In genomic region chr10:93352638-93353383, GRCh38 we compare ENCODE assay signal across 8 cellular contexts.
DNase-seq lines count a peak whose midpoint lies in the region; ATAC-seq, FAIRE-seq and TF ChIP-seq lines count a peak whose summit lies in the region.

No MANE protein-coding gene starts in this region.

- no peak for TF ChIP-seq EP300 in esophagus muscularis mucosa (IDR thresholded peaks at IDR 0.05)

- in situ Hi-C loops in GM23248 (cut with MboI), result no loop called here

- no peak overlapping the region for H2BK5ac ChIP-seq in trophoblast cell (ENCODE audit: low read depth, low read length, poor library complexity)

- H4K20me1 ChIP-seq in GM23248 (ENCODE audit: insufficient read depth), result no peaks in the 10 kb centered on the region

- no peak overlapping the region for H4K91ac ChIP-seq in trophoblast cell (ENCODE audit: low read depth, low read length)

- no peak overlapping the region for H3K23ac ChIP-seq in trophoblast cell (ENCODE audit: low read length)

- intact Hi-C loops in esophagus muscularis mucosa (cut with DNase I), result loop anchor here (10.0 kb wide), 1 partner anchor 268 kb away; no protein-coding TSS in a partner anchor
- intact Hi-C loops in left colon (cut with DNase I, micrococcal nuclease), result no loop called here

- H3K9ac ChIP-seq in GM23248 (no peak overlapping the region), trophoblast cell (ENCODE audit: low read length) (no peak overlapping the region)

- H2BK12ac ChIP-seq in trophoblast cell (ENCODE audit: low read length), result no peak overlapping the region

- peaks cover 68% of the 10 kb centered on the region for H3F3A ChIP-seq in GM23248 (ENCODE audit: insufficient read depth)

- FAIRE-seq in RCC 7860 (lab: Jason Lieb, UNC), result peak; percentile 79

- H3K27ac ChIP-seq in GM23248, result no peak overlapping the region
- no peak overlapping the region for H3K27ac ChIP-seq in esophagus muscularis mucosa (replicated peaks in 1 of 4)
- no peak overlapping the region for H3K27ac ChIP-seq in trophoblast cell (ENCODE audit: low read depth, low read length)

- H3K4me3 ChIP-seq in BE2C (ENCODE audit: low read depth, low read length) (no peak overlapping the region), GM23248 (no peak overlapping the region), esophagus muscularis mucosa (no peak overlapping the region), trophoblast cell (ENCODE audit: low read depth, low read length) (no peak overlapping the region)

- H2AFZ ChIP-seq in GM23248, result no peak overlapping the region
- no peak overlapping the region for H2AFZ ChIP-seq in trophoblast cell (ENCODE audit: insufficient read depth, low read length, poor library complexity)

- DNase-seq in BE2C (no peak), GM23248 (peak; percentile 56), RCC 7860 (ENCODE audit: low spot score) (peak; percentile 43), esophagus muscularis mucosa (ENCODE audit: extremely low spot score) (peak; percentile 17), trophoblast cell (peak; percentile 34 to 85), left colon (no peak)
- no peak for DNase-seq in stimulated activated naive CD4-positive, alpha-beta T cell treated with Interleukin-2 at 50 U/mL for 16 hours (lab: John Stamatoyannopoulos, UW)

- WGBS in GM23248 (ENCODE audit: low coverage in 1 of 2, low lambda C conversion rate in 2 of 2, missing lambda C conversion rate in 2 of 2), 2 experiments, result 46% methylated on average over 6 of the region's 6 CpGs
- WGBS in esophagus muscularis mucosa, result 59% methylated on average over 5 of the region's 6 CpGs
- no CpG with 5 or more reads among the region's 6 CpGs for WGBS in trophoblast cell (ENCODE audit: extremely low coverage, insufficient coverage, insufficient read length)

- no peak for TF ChIP-seq POLR2A in esophagus muscularis mucosa (IDR thresholded peaks at IDR 0.05; ENCODE audit: low read depth)

- no peak overlapping the region for H3K4me2 ChIP-seq in GM23248 (ENCODE audit: unreplicated experiment)
- no peak overlapping the region for H3K4me2 ChIP-seq in trophoblast cell (ENCODE audit: low read length)

- ATAC-seq in HG03135 (IDR thresholded peaks at IDR 0.05; ENCODE audit: unreplicated experiment) (no peak), left colon (no peak)

- H3K9me3 ChIP-seq in BE2C (no peaks in the 10 kb centered on the region), GM23248 (ENCODE audit: low read depth) (no peaks in the 10 kb centered on the region), esophagus muscularis mucosa (no peaks in the 10 kb centered on the region), trophoblast cell (ENCODE audit: insufficient read depth, low read depth, low read length) (no peaks in the 10 kb centered on the region)

- H4K12ac ChIP-seq in trophoblast cell (ENCODE audit: low read depth, low read length), result no peak overlapping the region

- peak; percentile 54 for TF ChIP-seq CTCF in BE2C (IDR thresholded peaks at IDR 0.05; ENCODE audit: low read depth, low read length)
- peak; percentile 56 to 74 (median 64) for TF ChIP-seq CTCF in esophagus muscularis mucosa (IDR thresholded peaks at IDR 0.05)

- no peak overlapping the region for H2BK120ac ChIP-seq in trophoblast cell (ENCODE audit: insufficient read depth, low read length, poor library complexity)

- H3K36me3 ChIP-seq in BE2C, result no peaks in the 10 kb centered on the region
- H3K36me3 ChIP-seq in GM23248 (ENCODE audit: low read depth), result peaks cover 95% of the 10 kb centered on the region
- H3K36me3 ChIP-seq in esophagus muscularis mucosa, result peaks cover 79 to 99% (median 87%) of the 10 kb centered on the region in 4 donors
- peaks cover 33 to 59% of the 10 kb centered on the region in 2 experiments for H3K36me3 ChIP-seq in trophoblast cell (ENCODE audit: control insufficient read depth in 1 of 2, insufficient read depth in 2 of 2, low read length in 2 of 2)

- no peak overlapping the region for H2AK5ac ChIP-seq in trophoblast cell (ENCODE audit: low read length)

- no peak overlapping the region for H3K4ac ChIP-seq in trophoblast cell (ENCODE audit: low read depth, low read length)

- H3K14ac ChIP-seq in trophoblast cell (ENCODE audit: low read length), result no peak overlapping the region

- H3K9me2 ChIP-seq in GM23248 (ENCODE audit: insufficient read depth), result no peaks in the 10 kb centered on the region

- no peak overlapping the region for H3K18ac ChIP-seq in trophoblast cell (ENCODE audit: low read length)

- H3K27me3 ChIP-seq in BE2C (no peaks in the 10 kb centered on the region; the same call in 1 of the 2 replicates), GM23248 (replicated peaks; ENCODE audit: insufficient read depth) (no peaks in the 10 kb centered on the region), esophagus muscularis mucosa (no peaks in the 10 kb centered on the region), trophoblast cell (ENCODE audit: insufficient read depth, low read length) (no peaks in the 10 kb centered on the region)

- peaks cover 6% of the 10 kb centered on the region for H3K79me2 ChIP-seq in GM23248 (ENCODE audit: insufficient read depth)
- no peaks in the 10 kb centered on the region for H3K79me2 ChIP-seq in trophoblast cell (ENCODE audit: control insufficient read depth, insufficient read depth, low read length, poor library complexity)

- H3K79me1 ChIP-seq in trophoblast cell (ENCODE audit: low read length), result no peaks in the 10 kb centered on the region

- no peak overlapping the region for H4K8ac ChIP-seq in trophoblast cell (ENCODE audit: low read depth, low read length)

- H3K4me1 ChIP-seq in BE2C (no peaks in the 10 kb centered on the region), GM23248 (ENCODE audit: insufficient read depth) (no peaks in the 10 kb centered on the region), esophagus muscularis mucosa (no peaks in the 10 kb centered on the region), trophoblast cell (ENCODE audit: control insufficient read depth in 1 of 2, insufficient read depth in 2 of 2, low read length in 2 of 2) (no peaks in the 10 kb centered on the region)

Comparison
In these comparisons a context has a peak if more than half of its experiments do, and no peak if none do; other contexts are left out.
1. DNase-seq: peak in GM23248 (single experiment), RCC 7860 (single experiment), esophagus muscularis mucosa (single experiment) and trophoblast cell (2 of 2); none in BE2C (single experiment), stimulated activated naive CD4-positive, alpha-beta T cell treated with Interleukin-2 at 50 U/mL for 16 hours (single experiment) and left colon (0 of 2).